In the genomic region with DNA sequence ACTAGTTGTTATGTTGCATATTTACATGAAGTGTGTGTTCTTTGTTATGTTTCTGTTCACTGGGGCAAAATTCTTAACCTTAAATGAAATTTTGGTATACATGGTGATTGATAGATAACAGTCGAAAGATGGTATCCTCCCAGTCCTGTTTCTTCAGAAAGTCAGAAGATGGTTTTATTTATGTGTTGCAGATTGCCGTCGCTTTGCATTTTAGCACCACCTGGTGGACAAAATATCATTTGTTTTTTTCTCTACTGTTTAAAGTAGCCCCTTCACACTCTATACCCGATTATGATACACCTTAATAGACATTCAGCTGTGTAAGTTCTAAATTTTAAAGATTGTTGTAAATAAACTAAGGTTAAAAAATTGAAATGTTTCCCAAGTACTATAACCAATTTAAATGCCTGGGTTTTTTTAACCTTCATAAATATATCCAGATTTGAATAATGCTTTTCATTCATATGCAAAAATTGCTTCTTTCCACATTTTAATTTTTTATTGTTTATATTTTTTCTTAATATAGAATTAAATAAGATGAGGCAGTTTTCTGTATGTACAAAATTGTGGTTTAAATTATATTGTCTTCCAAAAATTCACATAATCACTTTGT, we compare ENCODE assay signal across 8 cellular contexts.
DNase-seq lines count a peak whose midpoint lies in the region; ATAC-seq and TF ChIP-seq lines count a peak whose summit lies in the region.

No MANE protein-coding gene starts in this region.

- TF ChIP-seq EP300 in SK-N-SH (IDR thresholded peaks at IDR 0.05; ENCODE audit: borderline replicate concordance in 1 of 2, low read depth in 1 of 2, low read length in 1 of 2) = peak in 1 of 2 experiments; percentile 43; a peak in 1 of 4 replicates

- TF ChIP-seq CTCF in BE2C (IDR thresholded peaks at IDR 0.05; ENCODE audit: low read depth, low read length) (peak; percentile 70), GM13976 (IDR thresholded peaks at IDR 0.05; ENCODE audit: borderline replicate concordance, control extremely low read depth, extremely low read depth, insufficient read depth, missing control alignments) (peak; percentile 35), SK-N-SH (IDR thresholded peaks at IDR 0.05) (peak; percentile 79), endodermal cell (conservative IDR thresholded peaks at IDR 0.05) (peak; percentile 85), mucosa of descending colon (IDR thresholded peaks at IDR 0.05) (peak; percentile 12)

- H3K9me3 ChIP-seq in BE2C = no peaks in the 10 kb centered on the region
- H3K9me3 ChIP-seq in SK-N-SH = no peaks in the 10 kb centered on the region
- no peaks in the 10 kb centered on the region for H3K9me3 ChIP-seq in endodermal cell (ENCODE audit: control insufficient read depth, low read length)
- H3K9me3 ChIP-seq in mucosa of descending colon = no peaks in the 10 kb centered on the region

- H3K4me3 ChIP-seq in BE2C (ENCODE audit: low read depth, low read length) (no peak overlapping the region), SK-N-SH (ENCODE audit: low read depth in 2 of 2, low read length in 1 of 2) (peak overlapping the region in 1 of 2 experiments; percentile 12; a peak in 1 of 4 replicates), endodermal cell (ENCODE audit: low read length) (no peak overlapping the region), mucosa of descending colon (no peak overlapping the region)

- POLR2A ChIA-PET in SK-N-SH (lab: Yijun Ruan, JAX) = no interaction called here

- H3F3A ChIP-seq in SK-N-SH (replicated peaks; ENCODE audit: insufficient read depth) = peaks cover 27% of the 10 kb centered on the region

- H3K27me3 ChIP-seq in BE2C (no peaks in the 10 kb centered on the region), SK-N-SH (ENCODE audit: insufficient read depth) (no peaks in the 10 kb centered on the region), endodermal cell (ENCODE audit: control insufficient read depth, insufficient read depth, low read length, poor library complexity, severe bottlenecking) (no peaks in the 10 kb centered on the region)

- H4K20me1 ChIP-seq in SK-N-SH (ENCODE audit: insufficient read depth) = no peaks in the 10 kb centered on the region

- H3K36me3 ChIP-seq in BE2C (peaks cover 4% of the 10 kb centered on the region), SK-N-SH (replicated peaks in 1 of 2; ENCODE audit: control insufficient read depth in 1 of 2, insufficient read depth in 2 of 2, low read length in 1 of 2) (peaks cover under 1 to 19% of the 10 kb centered on the region in 2 experiments), endodermal cell (ENCODE audit: control insufficient read depth, insufficient read depth, low read length) (no peaks in the 10 kb centered on the region), mucosa of descending colon (ENCODE audit: low read depth) (no peaks in the 10 kb centered on the region)

- peak; percentile 92 for TF ChIP-seq RAD21 in SK-N-SH (IDR thresholded peaks at IDR 0.05; ENCODE audit: low read length)

- DNase-seq in BE2C = peak; percentile 31
- DNase-seq in GM13976 (ENCODE audit: low spot score) = peak; percentile 50
- peak; percentile 79 for DNase-seq in NAMALWA (ENCODE audit: low spot score)
- peak; percentile 49 for DNase-seq in SK-N-SH
- peak; percentile 53 for DNase-seq in endodermal cell
- DNase-seq in mucosa of descending colon = peak in 1 of 3 donors; percentile 37
- DNase-seq in 8988T = no peak

- H3K4me1 Mint-ChIP-seq in endodermal cell = no peaks in the 10 kb centered on the region

- 0 out of 2 replicates have a peak overlapping the region, but pooled peaks have one; percentile 3 for H3K4me2 ChIP-seq in SK-N-SH

- H3K36me3 Mint-ChIP-seq in endodermal cell (ENCODE audit: low read depth) = no peaks in the 10 kb centered on the region

- 3% methylated on average over 4 of the region's 4 CpGs for WGBS in SK-N-SH (ENCODE audit: low lambda C conversion rate)
- 19% methylated on average over 3 of the region's 4 CpGs; no CpG with 5 or more reads in 1 of the 2 experiments for WGBS in endodermal cell (ENCODE audit: insufficient coverage in 1 of 2, insufficient read length in 1 of 2), 2 experiments

- no peaks in the 10 kb centered on the region for H3K9me3 Mint-ChIP-seq in endodermal cell

- peak; percentile 95 for ATAC-seq in HG02623 (IDR thresholded peaks at IDR 0.05; ENCODE audit: unreplicated experiment)
- peak; percentile 50 for ATAC-seq in mucosa of descending colon

- H3K79me2 ChIP-seq in SK-N-SH (ENCODE audit: insufficient read depth) = peaks cover 83% of the 10 kb centered on the region

- peak overlapping the region; percentile 8 to 53; a peak in 3 of 4 replicates for H3K27ac ChIP-seq in SK-N-SH (ENCODE audit: low read depth in 2 of 2, low read length in 1 of 2)
- H3K27ac ChIP-seq in endodermal cell (ENCODE audit: low read depth, low read length) = no peak overlapping the region

- H3K9ac ChIP-seq in SK-N-SH (no peak overlapping the region), endodermal cell (ENCODE audit: extremely low read depth, low read length, poor library complexity, severe bottlenecking) (no peak overlapping the region)

- H3K9me2 ChIP-seq in SK-N-SH = no peaks in the 10 kb centered on the region

- H3K27me3 Mint-ChIP-seq in endodermal cell (ENCODE audit: insufficient read depth) = peaks cover 3% of the 10 kb centered on the region

- H2AFZ ChIP-seq in SK-N-SH (ENCODE audit: low read depth) = no peak overlapping the region

- H3K4me3 Mint-ChIP-seq in endodermal cell = no peak overlapping the region

- CTCF ChIA-PET in SK-N-SH (lab: Yijun Ruan, JAX) = interaction anchor here (0.5 to 3.8 kb wide), 11 partner anchors 8 to 970 kb away, joined by 3 to 56 read pairs (median 7); a partner anchor contains a TSS

- H3K27ac Mint-ChIP-seq in endodermal cell = no peak overlapping the region

- intact Hi-C loops in mucosa of descending colon (cut with DNase I, micrococcal nuclease) = no loop called here

- H3K4me1 ChIP-seq in BE2C (peaks cover 35% of the 10 kb centered on the region), SK-N-SH (ENCODE audit: control insufficient read depth in 1 of 2, insufficient read depth in 2 of 2, low read depth in 1 of 2, low read length in 1 of 2) (peaks cover 14 to 29% of the 10 kb centered on the region in 2 experiments), endodermal cell (ENCODE audit: control insufficient read depth, insufficient read depth, low read length) (peaks cover 4% of the 10 kb centered on the region), mucosa of descending colon (ENCODE audit: low read depth) (no peaks in the 10 kb centered on the region)

- in situ Hi-C loops in GM13976 (cut with MboI; ENCODE audit: low sequenced_read_pairs, unreplicated experiment) = no loop called here

TF ChIP-seq in SK-N-SH, 30 proteins besides CTCF, POLR2A, EP300 and RAD21:
- TF ChIP-seq RCOR1 (IDR thresholded peaks at IDR 0.05; ENCODE audit: low read length) = 0 out of 2 replicates have a peak, but pooled peaks have one; percentile 37
- peak; percentile 50 for TF ChIP-seq GATA2 (CRISPR knock-in tag; IDR thresholded peaks at IDR 0.05)
- TF ChIP-seq NFIC (IDR thresholded peaks at IDR 0.05; ENCODE audit: borderline replicate concordance) = no peak
- TF ChIP-seq, protein P1, sequence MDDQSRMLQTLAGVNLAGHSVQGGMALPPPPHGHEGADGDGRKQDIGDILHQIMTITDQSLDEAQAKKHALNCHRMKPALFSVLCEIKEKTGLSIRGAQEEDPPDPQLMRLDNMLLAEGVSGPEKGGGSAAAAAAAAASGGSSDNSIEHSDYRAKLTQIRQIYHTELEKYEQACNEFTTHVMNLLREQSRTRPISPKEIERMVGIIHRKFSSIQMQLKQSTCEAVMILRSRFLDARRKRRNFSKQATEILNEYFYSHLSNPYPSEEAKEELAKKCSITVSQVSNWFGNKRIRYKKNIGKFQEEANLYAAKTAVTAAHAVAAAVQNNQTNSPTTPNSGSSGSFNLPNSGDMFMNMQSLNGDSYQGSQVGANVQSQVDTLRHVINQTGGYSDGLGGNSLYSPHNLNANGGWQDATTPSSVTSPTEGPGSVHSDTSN (IDR thresholded peaks at IDR 0.05) = peak; percentile 52
- TF ChIP-seq SMC3 (IDR thresholded peaks at IDR 0.05; ENCODE audit: low read depth, low read length) = peak; percentile 75
- TF ChIP-seq, protein P2, sequence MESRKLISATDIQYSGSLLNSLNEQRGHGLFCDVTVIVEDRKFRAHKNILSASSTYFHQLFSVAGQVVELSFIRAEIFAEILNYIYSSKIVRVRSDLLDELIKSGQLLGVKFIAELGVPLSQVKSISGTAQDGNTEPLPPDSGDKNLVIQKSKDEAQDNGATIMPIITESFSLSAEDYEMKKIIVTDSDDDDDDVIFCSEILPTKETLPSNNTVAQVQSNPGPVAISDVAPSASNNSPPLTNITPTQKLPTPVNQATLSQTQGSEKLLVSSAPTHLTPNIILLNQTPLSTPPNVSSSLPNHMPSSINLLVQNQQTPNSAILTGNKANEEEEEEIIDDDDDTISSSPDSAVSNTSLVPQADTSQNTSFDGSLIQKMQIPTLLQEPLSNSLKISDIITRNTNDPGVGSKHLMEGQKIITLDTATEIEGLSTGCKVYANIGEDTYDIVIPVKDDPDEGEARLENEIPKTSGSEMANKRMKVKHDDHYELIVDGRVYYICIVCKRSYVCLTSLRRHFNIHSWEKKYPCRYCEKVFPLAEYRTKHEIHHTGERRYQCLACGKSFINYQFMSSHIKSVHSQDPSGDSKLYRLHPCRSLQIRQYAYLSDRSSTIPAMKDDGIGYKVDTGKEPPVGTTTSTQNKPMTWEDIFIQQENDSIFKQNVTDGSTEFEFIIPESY (IDR thresholded peaks at IDR 0.05; ENCODE audit: borderline replicate concordance, low read depth) = no peak

Comparison
In these comparisons a context has a peak if more than half of its experiments do, and no peak if none do; other contexts are left out.
1. CTCF ChIP-seq: peak in every context shown above with its lines; median percentile 85 in endodermal cell; 79 in SK-N-SH; 70 in BE2C; 35 in GM13976; 12 in mucosa of descending colon.